Comparison of ENCODE assay signal across 15 cellular contexts in genomic region chr2:177058747-177059146, GRCh38.
A peak's percentile ranks its signal among the peaks of the same experiment; 100 is the strongest.
DNase-seq lines count a peak whose midpoint lies in the region; ATAC-seq and TF ChIP-seq lines count a peak whose summit lies in the region.
"Had no signal": no experiment of that assay in that cellular context is flagged by ENCODE, and none has a peak within 500 bp of the region (broad histone marks: within the 10 kb centered on the region; RNA-seq: fewer than 3 reads in every experiment).

No MANE protein-coding gene starts in this region.

- H3K36me3 ChIP-seq in psoas muscle (ENCODE audit: insufficient read depth in 1 of 2, low read depth in 1 of 2) = no peaks in the 10 kb centered on the region
- H3K36me3 ChIP-seq in esophagus muscularis mucosa = no peaks in the 10 kb centered on the region
- H3K36me3 ChIP-seq: lower lobe of right lung had no signal

- TF ChIP-seq POLR2A in esophagus muscularis mucosa (IDR thresholded peaks at IDR 0.05; ENCODE audit: low read depth) = no peak

- H3K4me1 ChIP-seq in psoas muscle (no peaks in the 10 kb centered on the region), esophagus muscularis mucosa (no peaks in the 10 kb centered on the region)
- H3K4me1 ChIP-seq: lower lobe of right lung had no signal

- intact Hi-C loops in psoas muscle (cut with DNase I) = no loop called here
- intact Hi-C loops in esophagus muscularis mucosa (cut with DNase I) = no loop called here

- H3K27me3 ChIP-seq in psoas muscle (ENCODE audit: insufficient read depth in 3 of 3, low read length in 2 of 3) (no peaks in the 10 kb centered on the region), esophagus muscularis mucosa (no peaks in the 10 kb centered on the region)

- no peak for TF ChIP-seq EP300 in esophagus muscularis mucosa (IDR thresholded peaks at IDR 0.05)

- DNase-seq in OCI-M1 (lab: John Stamatoyannopoulos, UW) (peak; percentile 44), OCI-M2 (lab: John Stamatoyannopoulos, UW; ENCODE audit: unreplicated experiment) (no peak), psoas muscle (no peak), esophagus muscularis mucosa (ENCODE audit: extremely low spot score) (no peak)
- DNase-seq in activated effector memory CD4-positive, alpha-beta T cell treated with Interleukin-2 at 50 U/mL for 16 hours = no peak
- DNase-seq: activated CD4-positive, alpha-beta T cell treated with anti-CD3 and anti-CD28 coated beads for 48 hours; aorta; lower lobe of right lung; NCI-H1092; small intestine; T-helper 17 cell had no signal

- TF ChIP-seq CTCF in psoas muscle (IDR thresholded peaks at IDR 0.05) (no peak), esophagus muscularis mucosa (IDR thresholded peaks at IDR 0.05) (no peak)

- H3K4me3 ChIP-seq in psoas muscle (no peak overlapping the region), esophagus muscularis mucosa (no peak overlapping the region)
- H3K4me3 ChIP-seq: lower lobe of right lung had no signal

- no peak overlapping the region for H3K27ac ChIP-seq in psoas muscle
- no peak overlapping the region for H3K27ac ChIP-seq in esophagus muscularis mucosa (replicated peaks in 1 of 4)
- H3K27ac ChIP-seq: lower lobe of right lung had no signal

- ATAC-seq in GM18520 (IDR thresholded peaks at IDR 0.05; ENCODE audit: unreplicated experiment) (peak; percentile 75), GM21390 (IDR thresholded peaks at IDR 0.05; ENCODE audit: unreplicated experiment) (peak; percentile 78), HG03060 (IDR thresholded peaks at IDR 0.05; ENCODE audit: low read depth, unreplicated experiment) (peak; percentile 60), psoas muscle (no peak)
- ATAC-seq: HCT116, lower lobe of right lung, T-helper 17 cell had no signal

- H3K9me3 ChIP-seq in psoas muscle = no peaks in the 10 kb centered on the region
- no peaks in the 10 kb centered on the region for H3K9me3 ChIP-seq in esophagus muscularis mucosa
- H3K9me3 ChIP-seq: lower lobe of right lung had no signal

Comparison
In these comparisons a context has a peak if more than half of its experiments do, and no peak if none do; other contexts are left out.
1. ATAC-seq: peak in GM18520 (single experiment), GM21390 (single experiment) and HG03060 (single experiment); none in psoas muscle (0 of 4).